8 cellular contexts compared by ENCODE assay signal in the genomic region with DNA sequence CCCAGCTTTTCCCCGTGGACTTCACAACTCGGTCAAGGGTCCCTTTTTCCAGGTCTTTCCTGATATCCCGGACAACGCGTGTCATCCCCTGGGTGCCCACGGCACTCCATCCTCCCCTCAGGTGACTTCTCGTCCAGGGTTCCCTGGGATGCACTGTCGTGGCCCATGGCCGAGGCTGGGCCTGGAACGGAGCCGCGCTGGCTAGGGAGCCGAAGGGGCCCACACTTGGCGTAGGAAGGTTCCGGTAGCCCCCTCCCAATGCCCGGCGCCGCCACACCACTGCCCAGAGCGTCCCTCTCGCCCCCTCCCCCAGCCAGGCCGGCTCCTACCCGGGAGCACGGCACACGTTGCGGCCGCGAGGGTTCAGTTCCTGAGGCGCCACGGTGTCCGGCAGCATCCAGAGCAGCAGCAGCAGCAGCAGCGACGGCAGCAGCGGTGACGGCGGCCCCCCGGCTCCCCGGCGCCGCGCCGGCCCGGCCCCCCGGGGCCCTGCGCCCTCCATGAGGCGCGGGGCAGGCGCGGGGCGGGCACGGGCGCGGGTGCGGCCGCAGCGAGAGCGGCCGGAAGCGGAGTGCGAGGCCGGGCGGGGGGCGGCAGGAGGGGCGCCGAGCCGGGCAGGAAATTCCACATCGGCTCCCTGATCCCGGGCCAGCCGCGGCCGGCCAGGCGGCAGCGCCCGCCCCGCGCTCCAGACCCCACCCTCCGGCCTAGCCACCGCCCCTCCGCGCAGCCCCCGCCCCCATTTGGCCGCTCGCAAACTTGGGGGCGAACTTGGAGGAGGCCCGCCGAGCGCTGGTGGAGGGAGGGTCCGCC. TPM values are rescaled to one million over a fixed set of nuclear protein-coding genes. Genes with fewer than 3 reads are reported as not detected.
DNase-seq lines count a peak whose midpoint lies in the region; ATAC-seq, FAIRE-seq and TF ChIP-seq lines count a peak whose summit lies in the region.

A gene with protein sequence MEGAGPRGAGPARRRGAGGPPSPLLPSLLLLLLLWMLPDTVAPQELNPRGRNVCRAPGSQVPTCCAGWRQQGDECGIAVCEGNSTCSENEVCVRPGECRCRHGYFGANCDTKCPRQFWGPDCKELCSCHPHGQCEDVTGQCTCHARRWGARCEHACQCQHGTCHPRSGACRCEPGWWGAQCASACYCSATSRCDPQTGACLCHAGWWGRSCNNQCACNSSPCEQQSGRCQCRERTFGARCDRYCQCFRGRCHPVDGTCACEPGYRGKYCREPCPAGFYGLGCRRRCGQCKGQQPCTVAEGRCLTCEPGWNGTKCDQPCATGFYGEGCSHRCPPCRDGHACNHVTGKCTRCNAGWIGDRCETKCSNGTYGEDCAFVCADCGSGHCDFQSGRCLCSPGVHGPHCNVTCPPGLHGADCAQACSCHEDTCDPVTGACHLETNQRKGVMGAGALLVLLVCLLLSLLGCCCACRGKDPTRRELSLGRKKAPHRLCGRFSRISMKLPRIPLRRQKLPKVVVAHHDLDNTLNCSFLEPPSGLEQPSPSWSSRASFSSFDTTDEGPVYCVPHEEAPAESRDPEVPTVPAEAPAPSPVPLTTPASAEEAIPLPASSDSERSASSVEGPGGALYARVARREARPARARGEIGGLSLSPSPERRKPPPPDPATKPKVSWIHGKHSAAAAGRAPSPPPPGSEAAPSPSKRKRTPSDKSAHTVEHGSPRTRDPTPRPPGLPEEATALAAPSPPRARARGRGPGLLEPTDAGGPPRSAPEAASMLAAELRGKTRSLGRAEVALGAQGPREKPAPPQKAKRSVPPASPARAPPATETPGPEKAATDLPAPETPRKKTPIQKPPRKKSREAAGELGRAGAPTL (minus strand): TSS at position 573 of the 813 bp plus-strand sequence. CDS start 71 bp downstream, at position 502.

- intact Hi-C loops in K562 (cut with micrococcal nuclease): no loop called here

- no peak for ATAC-seq in K562
- ATAC-seq in stimulated activated naive CD8-positive, alpha-beta T cell treated with anti-CD3 and anti-CD28 coated beads, Interleukin-15, Interleukin-2, amounts not matched to agents 100 U/mL and 50 U/mL, for 24 hours: peak; percentile 5
- no peak for ATAC-seq in GM21825 (IDR thresholded peaks at IDR 0.05; ENCODE audit: unreplicated experiment)

- H3K27me3 ChIP-seq in HAP-1 (ENCODE audit: low read depth) (no peaks in the 10 kb centered on the region), K562 (ENCODE audit: control insufficient read depth in 2 of 2, insufficient read depth in 2 of 2, low read length in 2 of 2) (peaks cover 48 to 95% of the 10 kb centered on the region in 2 experiments), kidney epithelial cell (ENCODE audit: control insufficient read depth, insufficient read depth, low read length) (peaks cover 7% of the 10 kb centered on the region)

- H2AFZ ChIP-seq in K562 (ENCODE audit: low read depth, low read length): no peak within 1 kb of the TSS

- H4K20me1 ChIP-seq in K562 (replicated peaks; ENCODE audit: control insufficient read depth, insufficient read depth, low read length): peaks cover 62% of the 10 kb centered on the region

- no peaks in the 10 kb centered on the region for H3K79me2 ChIP-seq in K562 (ENCODE audit: control insufficient read depth, insufficient read depth, low read length)

- no peak for FAIRE-seq in K562 (lab: Jason Lieb, UNC)

- no peak for TF ChIP-seq POLR2A in K562 (conservative IDR thresholded peaks at IDR 0.05)

- 0 out of 4 replicates have a peak within 1 kb of the TSS, but pooled peaks of 1 of the 2 experiments have one; percentile 16 for H3K9ac ChIP-seq in K562 (ENCODE audit: insufficient read depth in 1 of 2, low read depth in 2 of 2, low read length in 2 of 2)

- WGBS in K562 (ENCODE audit: insufficient coverage, low coverage, missing lambda C conversion rate): 25% methylated on average over 70 of the region's 87 CpGs

- no peak for TF ChIP-seq EP300 in K562 (IDR thresholded peaks at IDR 0.05; ENCODE audit: low read length)

- peak within 1 kb of the TSS; percentile 90 for H3K4me3 ChIP-seq in HAP-1
- H3K4me3 ChIP-seq in K562: no peak within 1 kb of the TSS
- H3K4me3 ChIP-seq in kidney epithelial cell (ENCODE audit: low read depth, low read length): peak within 1 kb of the TSS; percentile 65

- in situ Hi-C loops in ACHN (cut with HindIII; ENCODE audit: low pct_ligation_motif_present, low pct_unique_long_range_greater_than_20kb, low sequenced_read_pairs): no loop called here
- in situ Hi-C loops in HAP-1 (cut with MboI; ENCODE audit: low sequenced_read_pairs): no loop called here
- in situ Hi-C loops in K562 (cut with MboI): no loop called here

- TF ChIP-seq CTCF in K562 (IDR thresholded peaks at IDR 0.05 in 2 of 3, conservative IDR thresholded peaks at IDR 0.05 in 1 of 3; ENCODE audit: insufficient read depth in 2 of 3, low read depth in 1 of 3, low read length in 3 of 3) (no peak), kidney epithelial cell (IDR thresholded peaks at IDR 0.05; ENCODE audit: insufficient read depth, low read length, poor library complexity, severe bottlenecking) (no peak)

- H3K36me3 ChIP-seq in HAP-1 (replicated peaks): peaks cover 8% of the 10 kb centered on the region
- no peaks in the 10 kb centered on the region for H3K36me3 ChIP-seq in K562 (ENCODE audit: control insufficient read depth, insufficient read depth, low read length)
- H3K36me3 ChIP-seq in kidney epithelial cell (ENCODE audit: control insufficient read depth, insufficient read depth, low read length): no peaks in the 10 kb centered on the region

- no peak for TF ChIP-seq RAD21 in K562 (CRISPR knock-in tag; conservative IDR thresholded peaks at IDR 0.05 in 1 of 2, IDR thresholded peaks at IDR 0.05 in 1 of 2)

- H3K9me1 ChIP-seq in K562 (ENCODE audit: control insufficient read depth, insufficient read depth, low read length): peaks cover 4% of the 10 kb centered on the region

- H3K9me3 ChIP-seq in HAP-1 (no peaks in the 10 kb centered on the region), K562 (replicated peaks; ENCODE audit: control insufficient read depth, insufficient read depth, low read depth, low read length) (no peaks in the 10 kb centered on the region)

- no peak within 1 kb of the TSS for H3K27ac ChIP-seq in K562 (ENCODE audit: extremely low read depth, low read depth, low read length)

- DNase-seq in ACHN: peak; percentile 23
- peak; percentile 66 to 79 for DNase-seq in HAP-1 (ENCODE audit: low spot score in 2 of 2)
- DNase-seq in K562 (ENCODE audit: extremely low read depth in 1 of 4, low spot score in 3 of 4): peak in 2 of 4 experiments; percentile 89
- no peak for DNase-seq in kidney epithelial cell (ENCODE audit: low read depth)
- no peak for DNase-seq in stimulated activated naive CD8-positive, alpha-beta T cell treated with anti-CD3 and anti-CD28 coated beads, Interleukin-15, Interleukin-2, amounts not matched to agents 100 U/mL and 50 U/mL, for 24 hours
- DNase-seq in SIG-M5 (lab: John Stamatoyannopoulos, UW): no peak
- DNase-seq in anterior cingulate cortex (lab: John Stamatoyannopoulos, UW): no peak

- CTCF ChIA-PET in K562 (lab: Yijun Ruan, JAX; ENCODE audit: low intra/inter-chr PET ratio): no interaction called here

- BruUV-seq in K562 (replicated peaks; lab: Mats Ljungman, UMichigan): no TSS peak

- H3K4me2 ChIP-seq in K562 (ENCODE audit: insufficient read depth, low read length): no peak within 1 kb of the TSS

- H3K4me1 ChIP-seq in HAP-1 (peaks cover 8% of the 10 kb centered on the region), K562 (replicated peaks in 1 of 2; ENCODE audit: control insufficient read depth in 2 of 2, insufficient read depth in 2 of 2, low read length in 2 of 2) (peaks cover 0 to 38% of the 10 kb centered on the region in 2 experiments; a peak in 2 of 5 replicates)

- POLR2A ChIA-PET in K562 (lab: Yijun Ruan, JAX): interaction anchor here (0.6 to 6.6 kb wide), 6 partner anchors 9 to 70 kb away, joined by 3 to 46 read pairs (median 6); partner anchors contain the start of genes KLHL22 and MED15

TF ChIP-seq in K562, 482 proteins besides CTCF, POLR2A, EP300 and RAD21 (continues in another document):
- TF ChIP-seq PCBP1 (IDR thresholded peaks at IDR 0.05; ENCODE audit: low read depth, low read length, poor library complexity, severe bottlenecking) (no peak), TFAM (CRISPR knock-in tag; conservative IDR thresholded peaks at IDR 0.05) (no peak), LEF1 (IDR thresholded peaks at IDR 0.05) (no peak)
- TF ChIP-seq, protein P1, sequence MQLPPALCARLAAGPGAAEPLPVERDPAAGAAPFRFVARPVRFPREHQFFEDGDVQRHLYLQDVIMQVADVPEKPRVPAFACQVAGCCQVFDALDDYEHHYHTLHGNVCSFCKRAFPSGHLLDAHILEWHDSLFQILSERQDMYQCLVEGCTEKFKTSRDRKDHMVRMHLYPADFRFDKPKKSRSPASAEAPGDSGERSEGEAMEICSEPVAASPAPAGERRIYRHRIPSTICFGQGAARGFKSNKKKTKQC (CRISPR knock-in tag; IDR thresholded peaks at IDR 0.05): no peak

RNA-seq across cellular contexts. Expression of the gene that starts here (rescaled TPM):
- 0.65 TPM in 1 of 2 replicates, not detected in the other for total RNA-seq in K562 (2011; cell fraction: chromatin; rRNA removed; ENCODE audit: low replicate concordance)
- 0.50 and 0.92 TPM in 2 replicates for total RNA-seq in K562 (2011; cell fraction: nucleolus; rRNA removed)
- total RNA-seq in K562 (2011; cell fraction: nucleoplasm; rRNA removed): 0.15 TPM in 2 replicates
- total RNA-seq in K562 (2014; rRNA removed): 0.20 and 0.32 TPM in 2 replicates
- total RNA-seq in K562 (2014; rRNA removed; fragmentation: Illumina TruSeq; extraction: Trizol): not detected in 2 replicates
- not detected in 2 replicates for total RNA-seq in K562 (2015; rRNA removed; fragmentation: Illumina TruSeq; extraction: Trizol)
- total RNA-seq in K562 (2021): 0.13 and 0.29 TPM in 2 replicates
- 0.06 and 0.26 TPM in 2 replicates for polyA plus RNA-seq in K562 (2011; rRNA removed)
- 0.15 and 0.25 TPM in 2 replicates for polyA plus RNA-seq in K562 (2011; cell fraction: cytosol; rRNA removed)
- polyA plus RNA-seq in K562 (2011; cell fraction: nucleus; rRNA removed): 0.61 and 0.65 TPM in 2 replicates
- polyA plus RNA-seq in K562 (2012): 0.21 and 1.3 TPM in 2 replicates
- not detected in 2 replicates for polyA plus RNA-seq in K562 (2014; fragmentation: Illumina TruSeq; extraction: Trizol)
- polyA plus RNA-seq in K562 (2014; fragmentation: Nextera tagmentation; extraction: Ambion mirVana): not detected
- 0.13 and 0.23 TPM in 2 replicates for polyA plus RNA-seq in K562 (2014; rRNA removed)
- polyA minus RNA-seq in K562 (2011; rRNA and poly(A)+ RNA removed): not detected in 2 replicates
- polyA minus RNA-seq in K562 (2011; cell fraction: cytosol; rRNA and poly(A)+ RNA removed): not detected in 2 replicates
- 0.22 and 0.27 TPM in 2 replicates for polyA minus RNA-seq in K562 (2011; cell fraction: nucleus; rRNA and poly(A)+ RNA removed)
- total RNA-seq in kidney epithelial cell: 33.6 and 39.9 TPM in 2 replicates

Comparison
In these comparisons a context has a peak if more than half of its experiments do, and no peak if none do; other contexts are left out.
1. RNA of the gene that starts here (total RNA-seq): 33.6 to 39.9 TPM in kidney epithelial cell; 0.13 to 0.92 TPM in K562; every median in the first group is over 10 times any median in the second.
2. DNase-seq: peak in ACHN (single experiment) and HAP-1 (2 of 2); none in kidney epithelial cell (single experiment), stimulated activated naive CD8-positive, alpha-beta T cell treated with anti-CD3 and anti-CD28 coated beads, Interleukin-15, Interleukin-2, amounts not matched to agents 100 U/mL and 50 U/mL, for 24 hours (single experiment), SIG-M5 (single experiment) and anterior cingulate cortex (0 of 58).